In the genomic region with DNA sequence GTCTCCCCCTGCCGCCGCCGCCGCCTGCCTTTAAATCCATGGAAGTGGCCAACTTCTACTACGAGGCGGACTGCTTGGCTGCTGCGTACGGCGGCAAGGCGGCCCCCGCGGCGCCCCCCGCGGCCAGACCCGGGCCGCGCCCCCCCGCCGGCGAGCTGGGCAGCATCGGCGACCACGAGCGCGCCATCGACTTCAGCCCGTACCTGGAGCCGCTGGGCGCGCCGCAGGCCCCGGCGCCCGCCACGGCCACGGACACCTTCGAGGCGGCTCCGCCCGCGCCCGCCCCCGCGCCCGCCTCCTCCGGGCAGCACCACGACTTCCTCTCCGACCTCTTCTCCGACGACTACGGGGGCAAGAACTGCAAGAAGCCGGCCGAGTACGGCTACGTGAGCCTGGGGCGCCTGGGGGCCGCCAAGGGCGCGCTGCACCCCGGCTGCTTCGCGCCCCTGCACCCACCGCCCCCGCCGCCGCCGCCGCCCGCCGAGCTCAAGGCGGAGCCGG, we compare ENCODE assay signal across 8 cellular contexts. TPM values are rescaled to one million over a fixed set of nuclear protein-coding genes. Genes with fewer than 3 reads are reported as not detected.
DNase-seq lines count a peak whose midpoint lies in the region; ATAC-seq and TF ChIP-seq lines count a peak whose summit lies in the region.

No MANE protein-coding gene starts in this region.

- H3K27ac Mint-ChIP-seq in WTC11: no peak overlapping the region

- POLR2A ChIA-PET in AG04449 (lab: Yijun Ruan, JAX): interaction anchor here (0.6 to 2.4 kb wide), 25 partner anchors 19 to 454 kb away, joined by 3 to 14 read pairs (median 4); no protein-coding TSS in a partner anchor
- POLR2A ChIA-PET in WTC11 (lab: Charles Lee): interaction anchor here (0.6 to 1.3 kb wide), 5 partner anchors 9 to 104 kb away, joined by 3 to 5 read pairs (median 4); no protein-coding TSS in a partner anchor

- H3K9me3 ChIP-seq in Karpas-422 (ENCODE audit: low read length) (no peaks in the 10 kb centered on the region), mammary epithelial cell (replicated peaks; ENCODE audit: insufficient read depth, low read length) (no peaks in the 10 kb centered on the region), left lung (no peaks in the 10 kb centered on the region)

- H3K9me3 Mint-ChIP-seq in WTC11: no peaks in the 10 kb centered on the region

- intact Hi-C loops in mammary epithelial cell (cut with micrococcal nuclease): loop anchor here (5.0 kb wide), 2 partner anchors 131 to 321 kb away; a partner anchor contains a TSS
- intact Hi-C loops in left lung (cut with DNase I): no loop called here

- peaks cover 3% of the 10 kb centered on the region; the same call in 1 of the 2 replicates for H3K36me3 ChIP-seq in Karpas-422 (ENCODE audit: insufficient read depth, low read length)
- H3K36me3 ChIP-seq in mammary epithelial cell (ENCODE audit: insufficient read depth, low read length): peaks cover 7% of the 10 kb centered on the region
- peaks cover 0 to 33% of the 10 kb centered on the region in 2 donors for H3K36me3 ChIP-seq in left lung

- DNase-seq in AG04449 (ENCODE audit: low read depth, low spot score) (no peak), Karpas-422 (peak; percentile 85), WTC11 (ENCODE audit: low spot score) (no peak), mammary epithelial cell (peak; percentile 56), left lung (peak; percentile 85 to 96), NCI-H1436 treated with DMSO at 0.1 percent for 48 hours (lab: John Stamatoyannopoulos, UW) (no peak)
- peak; percentile 31 to 63 (median 32) for DNase-seq in stimulated activated CD4-positive, alpha-beta T cell treated with anti-CD3 and anti-CD28 coated beads, TNF-alpha, amount 100 ng/mL, for 24 hours (ENCODE audit: low read depth in 3 of 3)

- H3K9ac ChIP-seq in Karpas-422 (ENCODE audit: low read length) (peak overlapping the region; percentile 96), mammary epithelial cell (ENCODE audit: insufficient read depth, low read length) (peak overlapping the region; percentile 94)

- H4K20me1 ChIP-seq in Karpas-422 (ENCODE audit: insufficient read depth, low read depth, low read length) (peaks cover 29% of the 10 kb centered on the region), mammary epithelial cell (ENCODE audit: insufficient read depth, low read length) (peaks cover 3% of the 10 kb centered on the region)

- H3K4me3 ChIP-seq in AG04449 (ENCODE audit: low read depth, low read length) (peak overlapping the region; percentile 94), Karpas-422 (ENCODE audit: low read length) (peak overlapping the region; percentile 94), mammary epithelial cell (replicated peaks in 1 of 3; ENCODE audit: insufficient read depth in 1 of 3, low read depth in 2 of 3, low read length in 3 of 3) (peak overlapping the region; percentile 89 to 100 (median 99)), left lung (peak overlapping the region; percentile 72 to 75)

- H3K79me2 ChIP-seq in Karpas-422 (ENCODE audit: low read length): peaks cover 8% of the 10 kb centered on the region
- peaks cover 40% of the 10 kb centered on the region for H3K79me2 ChIP-seq in mammary epithelial cell (ENCODE audit: insufficient read depth, low read length)

- H3K4me2 ChIP-seq in Karpas-422 (ENCODE audit: low read depth, low read length, poor library complexity, severe bottlenecking): peak overlapping the region; percentile 82
- H3K4me2 ChIP-seq in mammary epithelial cell (ENCODE audit: insufficient read depth, low read depth, low read length): peak overlapping the region; percentile 61

- ATAC-seq in GM19395 (IDR thresholded peaks at IDR 0.05; ENCODE audit: unreplicated experiment) (peak; percentile 32), WTC11 (no peak), left lung (peak; percentile 7)

- dilution Hi-C loops in mammary epithelial cell (cut with HindIII; ENCODE audit: low sequenced_read_pairs): no loop called here

- H3K9me2 ChIP-seq in Karpas-422 (replicated peaks; ENCODE audit: insufficient read depth, low read length): no peaks in the 10 kb centered on the region

- WGBS in mammary epithelial cell (ENCODE audit: low coverage, missing lambda C conversion rate): no CpG with 5 or more reads among the region's 73 CpGs

- H3K27me3 ChIP-seq in Karpas-422 (ENCODE audit: low read length) (no peaks in the 10 kb centered on the region), mammary epithelial cell (ENCODE audit: insufficient read depth, low read length) (no peaks in the 10 kb centered on the region), left lung (no peaks in the 10 kb centered on the region)

- no TSS peak for BruUV-seq in mammary epithelial cell (replicated peaks; lab: Mats Ljungman, UMichigan)

- H3K4me1 Mint-ChIP-seq in WTC11: peaks cover 51% of the 10 kb centered on the region

- peaks cover 14% of the 10 kb centered on the region for H3K4me1 ChIP-seq in Karpas-422 (ENCODE audit: low read length)
- peaks cover 18% of the 10 kb centered on the region for H3K4me1 ChIP-seq in mammary epithelial cell (ENCODE audit: insufficient read depth, low read length)
- peaks cover 11 to 75% of the 10 kb centered on the region in 2 donors for H3K4me1 ChIP-seq in left lung

- peak; percentile 8 for TF ChIP-seq CTCF in AG04449 (IDR thresholded peaks at IDR 0.05; ENCODE audit: insufficient read depth, low read length, missing control alignments)
- TF ChIP-seq CTCF in WTC11 (IDR thresholded peaks at IDR 0.05): no peak
- no peak for TF ChIP-seq CTCF in mammary epithelial cell (conservative IDR thresholded peaks at IDR 0.05 in 1 of 2, IDR thresholded peaks at IDR 0.05 in 1 of 2; ENCODE audit: extremely low read depth in 1 of 2, insufficient read depth in 1 of 2, low read depth in 1 of 2, low read length in 2 of 2)
- TF ChIP-seq CTCF in left lung (IDR thresholded peaks at IDR 0.05): no peak

- in situ Hi-C loops in mammary epithelial cell (cut with MboI; ENCODE audit: low sequenced_read_pairs in 2 of 2): loop anchor here in 1 of 2 donors (25.0 kb wide), 1 partner anchor 546 kb away; a partner anchor contains a TSS

- H3K27ac ChIP-seq in Karpas-422 (ENCODE audit: low read length): peak overlapping the region; percentile 84
- peak overlapping the region; percentile 68 for H3K27ac ChIP-seq in mammary epithelial cell (ENCODE audit: insufficient read depth, low read depth, low read length)
- peak overlapping the region; percentile 99 for H3K27ac ChIP-seq in left lung

- peaks cover under 1% of the 10 kb centered on the region for H3K27me3 Mint-ChIP-seq in WTC11 (ENCODE audit: low read depth)

- no peaks in the 10 kb centered on the region for H3K36me3 Mint-ChIP-seq in WTC11

- CTCF ChIA-PET in AG04449 (lab: Yijun Ruan, JAX) (interaction anchor here (0.5 to 22.7 kb wide), 6 partner anchors 252 to 383 kb away, joined by 3 to 523 read pairs (median 4); no protein-coding TSS in a partner anchor), WTC11 (lab: Charles Lee) (interaction anchor here (0.6 to 3.9 kb wide), 18 partner anchors 9 to 287 kb away, joined by 3 to 16 read pairs (median 4); no protein-coding TSS in a partner anchor), mammary epithelial cell (lab: Charles Lee; ENCODE audit: low non-redundant PET) (interaction anchor here (0.6 kb wide), 1 partner anchor 279 kb away, joined by 5 read pairs; no protein-coding TSS in a partner anchor)

- H2AFZ ChIP-seq in Karpas-422 (ENCODE audit: low read length) (no peak overlapping the region; the same call in 1 of the 2 replicates), mammary epithelial cell (ENCODE audit: low read depth, low read length) (no peak overlapping the region)

- H3K4me3 Mint-ChIP-seq in WTC11: peak overlapping the region; percentile 54

TF ChIP-seq in WTC11, 78 proteins besides CTCF, POLR2A, EP300 and RAD21:
- TF ChIP-seq GABPB1 (CRISPR knock-in tag; IDR thresholded peaks at IDR 0.05): no peak
- TF ChIP-seq ZNF416 (CRISPR knock-in tag; IDR thresholded peaks at IDR 0.05): 0 out of 2 replicates have a peak, but pooled peaks have one; percentile 0
- peak; percentile 56; the same call in 1 of the 2 replicates for TF ChIP-seq TCF7 (CRISPR knock-in tag; IDR thresholded peaks at IDR 0.05; ENCODE audit: low read depth)

RNA-seq across cellular contexts. Expression of a gene that starts 0.5 kb away (rescaled TPM):
- 24.4 and 49.1 TPM in 2 replicates for total RNA-seq in Karpas-422 (2014; rRNA removed; shearing (Covaris generic); ENCODE audit: low replicate concordance)
- total RNA-seq in WTC11 (2021) (23.5 to 29.1 TPM (median 25.6 TPM) in 3 replicates), mammary epithelial cell (100 to 1,000 TPM in 1 of 2 donors, 10 to 100 TPM in 1; 81.9 to 166 TPM), left lung (100 to 1,000 TPM; 133 to 266 TPM)
- 35.3 TPM for polyA plus RNA-seq in mammary epithelial cell
- polyA minus RNA-seq in mammary epithelial cell: 6.8 TPM

RNA-seq across cellular contexts. Expression of a gene that starts 37.6 kb away (rescaled TPM):
- total RNA-seq in Karpas-422 (2014; rRNA removed; shearing (Covaris generic); ENCODE audit: low replicate concordance): 14.5 and 29.7 TPM in 2 replicates
- total RNA-seq in WTC11 (2021) (35.0 to 36.7 TPM (median 35.6 TPM) in 3 replicates), mammary epithelial cell (10 to 100 TPM; 28.8 to 29.5 TPM), left lung (10 to 100 TPM; 37.9 to 39.9 TPM)
- polyA plus RNA-seq in mammary epithelial cell: 66.2 TPM
- polyA minus RNA-seq in mammary epithelial cell: 90.1 TPM

Comparison
In these comparisons a context has a peak if more than half of its experiments do, and no peak if none do; other contexts are left out.
1. DNase-seq: peak in Karpas-422 (single experiment), mammary epithelial cell (single experiment), left lung (2 of 2) and stimulated activated CD4-positive, alpha-beta T cell treated with anti-CD3 and anti-CD28 coated beads, TNF-alpha, amount 100 ng/mL, for 24 hours (3 of 3); none in AG04449 (single experiment), WTC11 (single experiment) and NCI-H1436 treated with DMSO at 0.1 percent for 48 hours (single experiment).
2. Peak in every context shown above with its lines, with median percentiles within 50 percentile points of each other: H3K4me3 ChIP-seq and H3K27ac ChIP-seq.